In the genomic region with DNA sequence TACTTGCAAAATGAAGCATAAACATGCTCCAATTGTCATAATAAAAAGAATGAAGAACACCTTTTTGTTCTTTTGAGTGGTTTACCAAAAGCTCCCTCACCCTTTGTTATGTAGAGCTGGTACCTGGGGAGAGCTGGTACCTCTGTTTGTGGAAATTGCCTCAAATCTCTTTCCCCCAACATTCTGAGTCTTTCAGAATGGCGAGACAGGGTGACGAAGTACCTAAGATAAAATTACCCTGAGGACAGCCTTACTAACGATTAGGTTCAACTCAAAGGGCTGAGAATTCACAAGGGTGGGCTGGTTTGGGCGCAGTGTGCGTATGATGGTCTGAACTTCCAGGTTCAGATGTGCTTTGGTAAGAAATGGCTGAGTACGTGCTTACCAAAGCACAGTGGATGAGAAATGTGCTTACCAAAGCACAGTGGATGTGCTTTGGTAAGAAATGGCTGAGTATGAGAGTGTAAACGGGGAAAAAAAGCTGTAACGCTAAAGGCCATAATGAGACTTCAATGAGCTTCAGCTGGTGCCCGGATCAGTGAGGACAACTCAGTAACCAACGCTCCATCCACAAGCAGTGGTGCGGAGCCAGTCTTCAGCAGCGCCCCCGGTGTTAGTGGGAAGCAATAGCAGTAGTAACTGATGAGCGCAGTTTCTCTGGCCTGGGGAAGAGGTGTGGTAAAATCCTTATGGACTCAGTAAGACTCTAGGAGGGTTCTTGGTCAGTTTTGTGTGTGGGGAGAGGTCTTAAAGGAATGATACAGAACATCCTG, we compare ENCODE assay signal across 10 cellular contexts.
DNase-seq lines count a peak whose midpoint lies in the region; ATAC-seq and TF ChIP-seq lines count a peak whose summit lies in the region.
"Had no signal": no experiment of that assay in that cellular context is flagged by ENCODE, and none has a peak within 500 bp of the region (broad histone marks: within the 10 kb centered on the region; RNA-seq: fewer than 3 reads in every experiment).

No MANE protein-coding gene starts in this region.

- no peaks in the 10 kb centered on the region for H3K4me1 Mint-ChIP-seq in activated naive CD4-positive, alpha-beta T cell treated with anti-CD3 and anti-CD28 coated beads for 36 hours (ENCODE audit: low read depth)
- peaks cover 7% of the 10 kb centered on the region for H3K4me1 Mint-ChIP-seq in chondrocyte (ENCODE audit: low read depth)
- H3K4me1 Mint-ChIP-seq in activated T-helper 17 cell treated with anti-CD3 and anti-CD28 coated beads, Interleukin-2, amount 50 U/mL, for 72 hours, result peaks cover 5% of the 10 kb centered on the region

- no peaks in the 10 kb centered on the region for H3K27me3 Mint-ChIP-seq in activated naive CD4-positive, alpha-beta T cell treated with anti-CD3 and anti-CD28 coated beads for 36 hours (ENCODE audit: low read depth)
- no peaks in the 10 kb centered on the region for H3K27me3 Mint-ChIP-seq in chondrocyte (ENCODE audit: low read depth)
- no peaks in the 10 kb centered on the region for H3K27me3 Mint-ChIP-seq in activated T-helper 17 cell treated with anti-CD3 and anti-CD28 coated beads, Interleukin-2, amount 50 U/mL, for 72 hours

- H3K4me3 ChIP-seq in HL-60 (replicated peaks; ENCODE audit: insufficient read depth, low read length), result no peak overlapping the region

- H3K27ac ChIP-seq in HL-60 (replicated peaks), result no peak overlapping the region

- H3K27me3 ChIP-seq in HL-60 (ENCODE audit: insufficient read depth, poor library complexity, severe bottlenecking), result no peaks in the 10 kb centered on the region

- no peak for ATAC-seq in activated T-helper 17 cell treated with anti-CD3 and anti-CD28 coated beads, Interleukin-2, amount 50 U/mL, for 72 hours (replicated peaks)

- DNase-seq in activated naive CD4-positive, alpha-beta T cell treated with anti-CD3 and anti-CD28 coated beads for 36 hours, result peak; percentile 5
- no peak for DNase-seq in activated naive CD4-positive, alpha-beta T cell treated with Interleukin-2 at 50 U/mL for 16 hours
- DNase-seq in HL-60 (ENCODE audit: low read depth in 1 of 2, low spot score in 1 of 2) (no peak), chondrocyte (ENCODE audit: low spot score) (no peak), amniotic stem cell (lab: John Stamatoyannopoulos, UW) (no peak)
- DNase-seq in stimulated activated CD4-positive, alpha-beta T cell treated with anti-CD3 and anti-CD28 coated beads, Interleukin-4, amount 100 ng/mL, for 24 hours, result peak; percentile 5
- DNase-seq in activated effector memory CD4-positive, alpha-beta T cell treated with Interleukin-2 at 50 U/mL for 16 hours, result no peak
- DNase-seq: SHP77 had no signal

- H3K9me3 Mint-ChIP-seq in activated naive CD4-positive, alpha-beta T cell treated with anti-CD3 and anti-CD28 coated beads for 36 hours, result no peaks in the 10 kb centered on the region
- H3K9me3 Mint-ChIP-seq in chondrocyte (ENCODE audit: low read depth), result no peaks in the 10 kb centered on the region
- no peaks in the 10 kb centered on the region for H3K9me3 Mint-ChIP-seq in activated T-helper 17 cell treated with anti-CD3 and anti-CD28 coated beads, Interleukin-2, amount 50 U/mL, for 72 hours

- H3K27ac Mint-ChIP-seq in activated naive CD4-positive, alpha-beta T cell treated with anti-CD3 and anti-CD28 coated beads for 36 hours, result no peak overlapping the region
- H3K27ac Mint-ChIP-seq in chondrocyte (ENCODE audit: unreplicated experiment), result no peak overlapping the region
- H3K27ac Mint-ChIP-seq in activated T-helper 17 cell treated with anti-CD3 and anti-CD28 coated beads, Interleukin-2, amount 50 U/mL, for 72 hours, result no peak overlapping the region
- H3K27ac Mint-ChIP-seq: activated naive CD8-positive, alpha-beta T cell had no signal

- intact Hi-C loops in activated naive CD4-positive, alpha-beta T cell treated with anti-CD3 and anti-CD28 coated beads for 36 hours (cut with micrococcal nuclease), result no loop called here

- H3K36me3 Mint-ChIP-seq in activated naive CD4-positive, alpha-beta T cell treated with anti-CD3 and anti-CD28 coated beads for 36 hours (ENCODE audit: low read depth), result no peaks in the 10 kb centered on the region
- no peaks in the 10 kb centered on the region for H3K36me3 Mint-ChIP-seq in chondrocyte (ENCODE audit: low read depth)
- H3K36me3 Mint-ChIP-seq in activated T-helper 17 cell treated with anti-CD3 and anti-CD28 coated beads, Interleukin-2, amount 50 U/mL, for 72 hours (ENCODE audit: low read depth), result no peaks in the 10 kb centered on the region
- H3K36me3 Mint-ChIP-seq: activated naive CD8-positive, alpha-beta T cell had no signal

- CTCF ChIA-PET in activated naive CD4-positive, alpha-beta T cell treated with anti-CD3 and anti-CD28 coated beads for 36 hours (lab: Charles Lee), result no interaction called here

- H3K4me3 Mint-ChIP-seq in activated naive CD4-positive, alpha-beta T cell treated with anti-CD3 and anti-CD28 coated beads for 36 hours, result no peak overlapping the region
- H3K4me3 Mint-ChIP-seq in chondrocyte (ENCODE audit: unreplicated experiment), result no peak overlapping the region
- no peak overlapping the region for H3K4me3 Mint-ChIP-seq in activated T-helper 17 cell treated with anti-CD3 and anti-CD28 coated beads, Interleukin-2, amount 50 U/mL, for 72 hours
- H3K4me3 Mint-ChIP-seq: activated naive CD8-positive, alpha-beta T cell had no signal

- peak; percentile 37 for TF ChIP-seq CTCF in HL-60 (IDR thresholded peaks at IDR 0.05; ENCODE audit: insufficient read depth, low read length)
- TF ChIP-seq CTCF in chondrocyte (IDR thresholded peaks at IDR 0.05), result peak; percentile 62

Comparison
In these comparisons a context has a peak if more than half of its experiments do, and no peak if none do; other contexts are left out.
1. DNase-seq: peak in activated naive CD4-positive, alpha-beta T cell treated with anti-CD3 and anti-CD28 coated beads for 36 hours (single experiment) and stimulated activated CD4-positive, alpha-beta T cell treated with anti-CD3 and anti-CD28 coated beads, Interleukin-4, amount 100 ng/mL, for 24 hours (single experiment); none in activated naive CD4-positive, alpha-beta T cell treated with Interleukin-2 at 50 U/mL for 16 hours (single experiment), HL-60 (0 of 2), chondrocyte (single experiment), amniotic stem cell (single experiment) and activated effector memory CD4-positive, alpha-beta T cell treated with Interleukin-2 at 50 U/mL for 16 hours (single experiment).